Comparison of ENCODE assay signal across 24 cellular contexts in genomic region chr3:39056151-39056550, GRCh38. TPM values are rescaled to one million over a fixed set of nuclear protein-coding genes. Genes with fewer than 3 reads are reported as not detected.
DNase-seq lines count a peak whose midpoint lies in the region; ATAC-seq and TF ChIP-seq lines count a peak whose summit lies in the region.
"Had no signal": no experiment of that assay in that cellular context is flagged by ENCODE, and none has a peak within 500 bp of the region (broad histone marks: within the 10 kb centered on the region; RNA-seq: fewer than 3 reads in every experiment).

No MANE protein-coding gene starts in this region.

- H3K9ac ChIP-seq in SK-N-SH = no peak overlapping the region
- H3K9ac ChIP-seq: KMS-11 had no signal

- peak overlapping the region; percentile 33; the same call in 1 of the 2 replicates for H3K4me2 ChIP-seq in SK-N-SH
- H3K4me2 ChIP-seq: KMS-11, smooth muscle cell had no signal

- H3K4me3 ChIP-seq in SK-N-SH (ENCODE audit: low read depth in 2 of 2, low read length in 1 of 2) = no peak overlapping the region
- no peak overlapping the region for H3K4me3 ChIP-seq in CD8-positive, alpha-beta memory T cell (ENCODE audit: low read length)
- H3K4me3 ChIP-seq: HAP-1, smooth muscle cell had no signal

- no peaks in the 10 kb centered on the region for H3K9me3 ChIP-seq in SK-N-SH
- no peaks in the 10 kb centered on the region for H3K9me3 ChIP-seq in CD8-positive, alpha-beta memory T cell (ENCODE audit: low read length)
- H3K9me3 ChIP-seq: HAP-1 had no signal

- DNase-seq in SK-N-SH = no peak
- no peak for DNase-seq in CD8-positive, alpha-beta memory T cell
- DNase-seq in activated naive CD8-positive, alpha-beta T cell treated with anti-CD3 and anti-CD28 coated beads, Interleukin-2, amount 50 U/mL, for 24 hours = no peak
- DNase-seq in iris pigment epithelial cell (ENCODE audit: low read depth) = peak; percentile 26
- no peak for DNase-seq in NCI-H1105 (lab: John Stamatoyannopoulos, UW)
- DNase-seq in NCI-H82 treated with DMSO at 0.1 percent for 48 hours (lab: John Stamatoyannopoulos, UW; ENCODE audit: unreplicated experiment) = no peak
- DNase-seq: activated gamma-delta T cell; amygdala; cerebellar nuclear complex; DMS53; erythroblast; foreskin fibroblast; immature natural killer cell; NCI-H1694 treated with DMSO at 0.1 percent for 48 hours; NCI-H526; stimulated activated CD4-positive, alpha-beta T cell treated with anti-CD3 and anti-CD28 coated beads, Interleukin-2, amount 100 ng/mL, for 48 hours; trophoblast cell had no signal

- H3K27me3 ChIP-seq in SK-N-SH (ENCODE audit: insufficient read depth) = no peaks in the 10 kb centered on the region
- H3K27me3 ChIP-seq in CD8-positive, alpha-beta memory T cell (ENCODE audit: insufficient read depth, low read length, poor library complexity, severe bottlenecking) = no peaks in the 10 kb centered on the region

- POLR2A ChIA-PET in SK-N-SH (lab: Yijun Ruan, JAX) = no interaction called here
- POLR2A ChIA-PET in CD8-positive, alpha-beta memory T cell (lab: Charles Lee) = no interaction called here

- H3F3A ChIP-seq in SK-N-SH (replicated peaks; ENCODE audit: insufficient read depth) = peaks cover 9% of the 10 kb centered on the region

- H3K9me2 ChIP-seq in SK-N-SH = no peaks in the 10 kb centered on the region

- peak overlapping the region in 1 of 7 donors; percentile 55 for H3K4me3 Mint-ChIP-seq in CD8-positive, alpha-beta memory T cell
- peak overlapping the region; percentile 22 for H3K4me3 Mint-ChIP-seq in activated naive CD8-positive, alpha-beta T cell treated with anti-CD3 and anti-CD28 coated beads, Interleukin-2, amount 50 U/mL, for 24 hours
- H3K4me3 Mint-ChIP-seq: immature natural killer cell had no signal

- peaks cover 60 to 81% (median 77%) of the 10 kb centered on the region in 3 donors for H3K4me1 Mint-ChIP-seq in CD8-positive, alpha-beta memory T cell
- H3K4me1 Mint-ChIP-seq in activated naive CD8-positive, alpha-beta T cell treated with anti-CD3 and anti-CD28 coated beads, Interleukin-2, amount 50 U/mL, for 24 hours = peaks cover 43% of the 10 kb centered on the region

- no peak for TF ChIP-seq RAD21 in SK-N-SH (IDR thresholded peaks at IDR 0.05; ENCODE audit: low read length)

- peak overlapping the region in 1 of 2 experiments; percentile 53; a peak in 2 of 4 replicates for H3K27ac ChIP-seq in SK-N-SH (ENCODE audit: low read depth in 2 of 2, low read length in 1 of 2)
- H3K27ac ChIP-seq in CD8-positive, alpha-beta memory T cell (ENCODE audit: low read depth, low read length) = no peak overlapping the region
- H3K27ac ChIP-seq: 22Rv1, KMS-11 had no signal

- no peak overlapping the region for H2AFZ ChIP-seq in SK-N-SH (ENCODE audit: low read depth)

- no peaks in the 10 kb centered on the region for H3K9me3 Mint-ChIP-seq in CD8-positive, alpha-beta memory T cell
- no peaks in the 10 kb centered on the region for H3K9me3 Mint-ChIP-seq in activated naive CD8-positive, alpha-beta T cell treated with anti-CD3 and anti-CD28 coated beads, Interleukin-2, amount 50 U/mL, for 24 hours
- H3K9me3 Mint-ChIP-seq: immature natural killer cell had no signal

- H3K4me1 ChIP-seq in SK-N-SH (ENCODE audit: control insufficient read depth in 1 of 2, insufficient read depth in 2 of 2, low read depth in 1 of 2, low read length in 1 of 2) = peaks cover 0 to 3% of the 10 kb centered on the region in 2 experiments; a peak in 2 of 4 replicates
- peaks cover 20% of the 10 kb centered on the region for H3K4me1 ChIP-seq in CD8-positive, alpha-beta memory T cell (ENCODE audit: insufficient read depth, low read length)

- H3K27ac Mint-ChIP-seq in CD8-positive, alpha-beta memory T cell = peak overlapping the region in 5 of 8 donors; percentile 4 to 70 (median 21)
- peak overlapping the region; percentile 9 for H3K27ac Mint-ChIP-seq in activated naive CD8-positive, alpha-beta T cell treated with anti-CD3 and anti-CD28 coated beads, Interleukin-2, amount 50 U/mL, for 24 hours

- TF ChIP-seq EP300 in SK-N-SH (IDR thresholded peaks at IDR 0.05; ENCODE audit: borderline replicate concordance in 1 of 2, low read depth in 1 of 2, low read length in 1 of 2) = no peak

- no peak for TF ChIP-seq CTCF in SK-N-SH (IDR thresholded peaks at IDR 0.05)

- 89% methylated on average over 3 of the region's 3 CpGs for WGBS in SK-N-SH (ENCODE audit: low lambda C conversion rate)

- peaks cover 84% of the 10 kb centered on the region for H3K79me2 ChIP-seq in SK-N-SH (ENCODE audit: insufficient read depth)

- CTCF ChIA-PET in SK-N-SH (lab: Yijun Ruan, JAX) = interaction anchor here (1.1 to 1.4 kb wide), 2 partner anchors 9 to 26 kb away, joined by 3 to 4 read pairs; no protein-coding TSS in a partner anchor
- CTCF ChIA-PET in CD8-positive, alpha-beta memory T cell (lab: Charles Lee) = no interaction called here

- H4K20me1 ChIP-seq in SK-N-SH (ENCODE audit: insufficient read depth) = peaks cover 3% of the 10 kb centered on the region

- ATAC-seq in SK-N-SH treated with all-trans-retinoic acid at 6 μM for 48 hours (no peak), HG02763 (IDR thresholded peaks at IDR 0.05; ENCODE audit: unreplicated experiment) (no peak)
- ATAC-seq in activated naive CD8-positive, alpha-beta T cell treated with anti-CD3 and anti-CD28 coated beads, Interleukin-2, amount 50 U/mL, for 24 hours = no peak
- ATAC-seq: activated CD4-positive, CD25-positive, alpha-beta regulatory T cell treated with anti-CD3 and anti-CD28 coated beads, Interleukin-2, amount 50 U/mL, for 24 hours had no signal

- peaks cover 0 to 1% of the 10 kb centered on the region in 2 donors for H3K27me3 Mint-ChIP-seq in CD8-positive, alpha-beta memory T cell
- H3K27me3 Mint-ChIP-seq in activated naive CD8-positive, alpha-beta T cell treated with anti-CD3 and anti-CD28 coated beads, Interleukin-2, amount 50 U/mL, for 24 hours = no peaks in the 10 kb centered on the region

- H3K36me3 ChIP-seq in SK-N-SH (replicated peaks in 1 of 2; ENCODE audit: control insufficient read depth in 1 of 2, insufficient read depth in 2 of 2, low read length in 1 of 2) = peaks cover 0 to 4% of the 10 kb centered on the region in 2 experiments
- no peaks in the 10 kb centered on the region for H3K36me3 ChIP-seq in CD8-positive, alpha-beta memory T cell (ENCODE audit: insufficient read depth, low read length)
- H3K36me3 ChIP-seq: HAP-1 had no signal

- H3K36me3 Mint-ChIP-seq in CD8-positive, alpha-beta memory T cell = peaks cover 0 to 21% (median 5%) of the 10 kb centered on the region in 3 donors
- H3K36me3 Mint-ChIP-seq in activated naive CD8-positive, alpha-beta T cell treated with anti-CD3 and anti-CD28 coated beads, Interleukin-2, amount 50 U/mL, for 24 hours (ENCODE audit: low read depth) = peaks cover 2% of the 10 kb centered on the region

TF ChIP-seq in SK-N-SH, 30 proteins besides CTCF, POLR2A, EP300 and RAD21 (continues in another document):
- TF ChIP-seq YY1 (IDR thresholded peaks at IDR 0.05; ENCODE audit: low read depth) (no peak), MAX (IDR thresholded peaks at IDR 0.05; ENCODE audit: low read depth) (no peak), PBX3 (IDR thresholded peaks at IDR 0.05) (no peak)

TF ChIP-seq in SK-N-SH treated with all-trans-retinoic acid at 6 μM for 48 hours, 23 proteins besides CTCF, POLR2A, EP300 and RAD21:
- TF ChIP-seq PPARA (CRISPR knock-in tag; IDR thresholded peaks at IDR 0.05; ENCODE audit: borderline replicate concordance) (no peak), ISL1 (CRISPR knock-in tag; IDR thresholded peaks at IDR 0.05) (no peak), CSRNP3 (CRISPR knock-in tag; IDR thresholded peaks at IDR 0.05) (no peak), GLIS3 (CRISPR knock-in tag; IDR thresholded peaks at IDR 0.05) (no peak), ESRRG (CRISPR knock-in tag; IDR thresholded peaks at IDR 0.05) (no peak), ARNTL (CRISPR knock-in tag; IDR thresholded peaks at IDR 0.05; ENCODE audit: borderline replicate concordance, low read depth) (no peak), SNAI2 (CRISPR knock-in tag; IDR thresholded peaks at IDR 0.05) (no peak), RARB (CRISPR knock-in tag; IDR thresholded peaks at IDR 0.05) (no peak)

RNA-seq across cellular contexts. Expression of gene WDR48, which starts 4.3 kb away (rescaled TPM):
- 12.1 and 18.0 TPM in 2 replicates for polyA plus RNA-seq in SK-N-SH (2012; rRNA removed)
- polyA plus RNA-seq in SK-N-SH (2012; cell fraction: cytosol; rRNA removed) = 16.8 and 17.8 TPM in 2 replicates
- polyA plus RNA-seq in SK-N-SH (2012; cell fraction: nucleus; rRNA removed) = 11.0 and 25.9 TPM in 2 replicates
- total RNA-seq in CD8-positive, alpha-beta memory T cell = 10 to 100 TPM; 44.7 to 46.3 TPM
- 44.7 TPM for polyA plus RNA-seq in CD8-positive, alpha-beta memory T cell

RNA-seq across cellular contexts. Expression of gene SCN11A, which starts 4.4 kb away (rescaled TPM):
- 0.02 TPM in 2 replicates for polyA plus RNA-seq in SK-N-SH (2012; rRNA removed)
- 0.01 TPM in 2 replicates for polyA plus RNA-seq in SK-N-SH (2012; cell fraction: cytosol; rRNA removed)
- polyA plus RNA-seq in SK-N-SH (2012; cell fraction: nucleus; rRNA removed) = 0.08 and 0.10 TPM in 2 replicates
- under 1 TPM; 0.07 to 0.09 TPM for total RNA-seq in CD8-positive, alpha-beta memory T cell
- polyA plus RNA-seq in CD8-positive, alpha-beta memory T cell = not detected
- polyA plus RNA-seq: immature natural killer cell, smooth muscle cell had no signal

RNA-seq across cellular contexts. Expression of gene GORASP1, which starts 51.3 kb away (rescaled TPM):
- 44.3 and 56.2 TPM in 2 replicates for polyA plus RNA-seq in SK-N-SH (2012; rRNA removed)
- polyA plus RNA-seq in SK-N-SH (2012; cell fraction: cytosol; rRNA removed) = 18.6 and 24.9 TPM in 2 replicates
- 197 and 204 TPM in 2 replicates for polyA plus RNA-seq in SK-N-SH (2012; cell fraction: nucleus; rRNA removed)
- total RNA-seq in CD8-positive, alpha-beta memory T cell = 10 to 100 TPM; 21.6 to 22.8 TPM
- 16.9 TPM for polyA plus RNA-seq in CD8-positive, alpha-beta memory T cell

RNA-seq across cellular contexts. Expression of gene TTC21A, which starts 51.3 kb away (rescaled TPM):
- 3.9 and 4.2 TPM in 2 replicates for polyA plus RNA-seq in SK-N-SH (2012; rRNA removed)
- 1.0 and 1.5 TPM in 2 replicates for polyA plus RNA-seq in SK-N-SH (2012; cell fraction: cytosol; rRNA removed)
- 20.1 and 22.2 TPM in 2 replicates for polyA plus RNA-seq in SK-N-SH (2012; cell fraction: nucleus; rRNA removed)
- total RNA-seq in CD8-positive, alpha-beta memory T cell = 1 to 10 TPM in 1 of 2 experiments, under 1 TPM in 1; 0.80 to 1.1 TPM
- 0.67 TPM for polyA plus RNA-seq in CD8-positive, alpha-beta memory T cell
